25 cellular contexts compared by ENCODE assay signal in genomic region chr5:588406-588995, GRCh38.
"Had no signal": no experiment of that assay in that cellular context is flagged by ENCODE, and none has a peak within 500 bp of the region (broad histone marks: within the 10 kb centered on the region; RNA-seq: fewer than 3 reads in every experiment).

No MANE protein-coding gene starts in this region.

- H3K36me3 Mint-ChIP-seq: stimulated activated effector memory CD8-positive, alpha-beta T cell treated with anti-CD3 and anti-CD28 coated beads, Interleukin-12 subunit alpha, Interleukin-12 subunit beta, amount 100 ng/mL, for 72 hours had no signal

- H3K4me1 Mint-ChIP-seq: stimulated activated effector memory CD8-positive, alpha-beta T cell treated with anti-CD3 and anti-CD28 coated beads, Interleukin-12 subunit alpha, Interleukin-12 subunit beta, amount 100 ng/mL, for 72 hours had no signal

- H3K4me3 Mint-ChIP-seq: activated T-cell treated with anti-CD3 and anti-CD28 coated beads, Interleukin-2, amount 50 U/mL, for 24 hours; naive thymus-derived CD4-positive, alpha-beta T cell; stimulated activated effector memory CD8-positive, alpha-beta T cell treated with anti-CD3 and anti-CD28 coated beads, Interleukin-12 subunit alpha, Interleukin-12 subunit beta, amount 100 ng/mL, for 72 hours; stimulated activated naive CD8-positive, alpha-beta T cell treated with anti-CD3 and anti-CD28 coated beads, Interleukin-15, Interleukin-2, amounts not matched to agents 100 ng/mL and 50 ng/mL, for 24 hours had no signal

- H3K9me3 Mint-ChIP-seq: stimulated activated effector memory CD8-positive, alpha-beta T cell treated with anti-CD3 and anti-CD28 coated beads, Interleukin-12 subunit alpha, Interleukin-12 subunit beta, amount 100 ng/mL, for 72 hours had no signal

- ATAC-seq: activated CD4-positive, CD25-positive, alpha-beta regulatory T cell treated with anti-CD3 and anti-CD28 coated beads, Interleukin-2, amount 50 U/mL, for 24 hours; heart right ventricle; naive thymus-derived CD4-positive, alpha-beta T cell; sciatic nerve; stimulated activated effector memory CD8-positive, alpha-beta T cell treated with anti-CD3 and anti-CD28 coated beads, Interleukin-12 subunit alpha, Interleukin-12 subunit beta, amount 100 ng/mL, for 72 hours had no signal

- DNase-seq: activated CD4-positive, alpha-beta T cell treated with anti-CD3 and anti-CD28 coated beads for 48 hours; activated CD4-positive, alpha-beta T cell treated with anti-CD3 and anti-CD28 coated beads, Interleukin-2, amount 50 U/mL, for 48 hours; activated CD8-positive, alpha-beta memory T cell treated with anti-CD3 and anti-CD28 coated beads for 24 hours; activated CD8-positive, alpha-beta memory T cell treated with anti-CD3 and anti-CD28 coated beads, Interleukin-2, amount 50 U/mL, for 4 hours; activated gamma-delta T cell treated with Interleukin-2 at 50 U/mL for 16 hours; activated naive CD4-positive, alpha-beta T cell treated with anti-CD3 and anti-CD28 coated beads, Interleukin-2, amount 50 U/mL, for 16 hours; activated T-cell treated with anti-CD3 and anti-CD28 coated beads, Interleukin-2, amount 50 U/mL, for 24 hours; amniotic stem cell; brain microvascular endothelial cell; central memory CD4-positive, alpha-beta T cell; effector CD8-positive, alpha-beta T cell; esophagus squamous epithelium; foreskin melanocyte; heart right ventricle; midbrain; naive thymus-derived CD4-positive, alpha-beta T cell; small intestine; stimulated activated CD4-positive, alpha-beta T cell treated with anti-CD3 and anti-CD28 coated beads, Interleukin-4, amount 100 ng/mL, for 24 hours; substantia nigra; upper lobe of left lung had no signal

- H3K27ac Mint-ChIP-seq: activated T-cell treated with anti-CD3 and anti-CD28 coated beads, Interleukin-2, amount 50 U/mL, for 24 hours; naive thymus-derived CD4-positive, alpha-beta T cell; progenitor cell of endocrine pancreas; stimulated activated effector memory CD8-positive, alpha-beta T cell treated with anti-CD3 and anti-CD28 coated beads, Interleukin-12 subunit alpha, Interleukin-12 subunit beta, amount 100 ng/mL, for 72 hours; stimulated activated naive CD8-positive, alpha-beta T cell treated with anti-CD3 and anti-CD28 coated beads, Interleukin-15, Interleukin-2, amounts not matched to agents 100 ng/mL and 50 ng/mL, for 24 hours had no signal
